Comparison of ENCODE assay signal across 11 cellular contexts in the genomic region with DNA sequence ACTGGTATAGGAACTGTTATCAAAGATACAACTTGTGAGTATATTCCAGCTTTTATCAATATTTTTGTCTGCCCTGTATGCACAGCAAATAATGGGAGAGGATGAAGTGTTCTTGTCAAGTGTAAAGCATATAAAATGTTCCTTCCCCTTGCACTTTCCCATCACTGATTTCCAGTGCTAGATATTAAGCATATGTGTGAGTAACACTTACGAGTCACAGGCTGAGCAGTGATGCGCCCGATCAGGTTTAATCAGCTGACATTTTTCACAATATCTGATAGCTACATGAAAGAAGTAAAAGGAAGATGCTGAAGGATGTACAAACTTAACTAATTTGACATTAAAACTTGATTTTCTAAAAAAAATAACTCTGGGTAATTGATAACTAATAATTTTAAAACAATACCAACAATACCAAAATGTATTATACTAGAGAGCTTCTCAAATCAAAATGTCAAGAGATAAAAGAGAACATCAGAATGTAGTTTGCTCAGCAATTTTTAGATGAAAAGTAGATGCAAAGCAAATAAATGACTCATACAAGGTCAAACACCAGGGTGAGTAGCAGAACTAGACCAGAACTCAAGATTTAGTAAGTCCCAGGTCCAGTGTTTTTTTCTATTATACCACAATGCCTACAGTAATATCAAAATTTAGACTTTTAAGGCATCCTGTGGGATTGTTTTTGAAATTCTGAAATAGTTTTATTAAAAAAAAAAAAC. TPM values are rescaled to one million over a fixed set of nuclear protein-coding genes. Genes with fewer than 3 reads are reported as not detected.
DNase-seq lines count a peak whose midpoint lies in the region; ATAC-seq, FAIRE-seq and TF ChIP-seq lines count a peak whose summit lies in the region.
"Had no signal": no experiment of that assay in that cellular context is flagged by ENCODE, and none has a peak within 500 bp of the region (broad histone marks: within the 10 kb centered on the region; RNA-seq: fewer than 3 reads in every experiment).

No MANE protein-coding gene starts in this region.

- no peaks in the 10 kb centered on the region for H3K79me2 ChIP-seq in endothelial cell of umbilical vein (ENCODE audit: control insufficient read depth, insufficient read depth, low read length)

- BruUV-seq in endothelial cell of umbilical vein (replicated peaks; lab: Mats Ljungman, UMichigan) (no TSS peak), Caco-2 (replicated peaks; lab: Mats Ljungman, UMichigan) (no TSS peak)

- no peak overlapping the region for H3K4me3 Mint-ChIP-seq in activated CD4-positive, alpha-beta memory T cell treated with anti-CD3 and anti-CD28 coated beads for 36 hours
- no peak overlapping the region for H3K4me3 Mint-ChIP-seq in activated CD4-positive, alpha-beta memory T cell treated with anti-CD3 and anti-CD28 coated beads, Interleukin-2, amount 10 ng/mL, durations not matched to agents 7 days and 5 days
- H3K4me3 Mint-ChIP-seq in Caco-2 (ENCODE audit: unreplicated experiment), result no peak overlapping the region
- H3K4me3 Mint-ChIP-seq: dendritic cell treated with granulocyte-macrophage colony-stimulating factor and Interleukin-4, amounts not matched to agents 40 ng/mL and 50 ng/mL, for 4 days had no signal

- H2AFZ ChIP-seq in endothelial cell of umbilical vein (ENCODE audit: low read depth, low read length), result no peak overlapping the region

- dilution Hi-C loops in endothelial cell of umbilical vein (cut with MboI; ENCODE audit: extremely low pct_ligation_motif_present, low sequenced_read_pairs), result no loop called here

- CTCF ChIA-PET in activated CD4-positive, alpha-beta memory T cell treated with anti-CD3 and anti-CD28 coated beads for 36 hours (lab: Charles Lee), result interaction anchor here (0.6 to 0.9 kb wide), 2 partner anchors 18 to 77 kb away, joined by 3 to 4 read pairs; no protein-coding TSS in a partner anchor
- CTCF ChIA-PET in activated CD4-positive, alpha-beta memory T cell treated with anti-CD3 and anti-CD28 coated beads, Interleukin-2, amount 10 ng/mL, durations not matched to agents 7 days and 5 days (lab: Charles Lee), result interaction anchor here (1.3 kb wide), 1 partner anchor 74 kb away, joined by 3 read pairs; no protein-coding TSS in a partner anchor
- CTCF ChIA-PET in endothelial cell of umbilical vein (lab: Charles Lee) (interaction anchor here (1.1 to 1.2 kb wide), 2 partner anchors 28 to 74 kb away, joined by 3 to 7 read pairs; no protein-coding TSS in a partner anchor), Caco-2 (lab: Charles Lee) (no interaction called here)

- peak; percentile 17 for DNase-seq in activated CD4-positive, alpha-beta memory T cell treated with anti-CD3 and anti-CD28 coated beads for 36 hours
- no peak for DNase-seq in activated CD4-positive, alpha-beta memory T cell treated with anti-CD3 and anti-CD28 coated beads, Interleukin-2, amount 10 ng/mL, durations not matched to agents 7 days and 5 days
- peak; percentile 24 for DNase-seq in RCC 7860 (ENCODE audit: low spot score)
- DNase-seq in endothelial cell of umbilical vein (ENCODE audit: low read depth, low spot score), result peak; percentile 16
- DNase-seq in pancreas, result no peak
- no peak for DNase-seq in stimulated activated naive CD4-positive, alpha-beta T cell (lab: John Stamatoyannopoulos, UW)
- no peak for DNase-seq in Caco-2
- DNase-seq: NCI-H524 treated with DMSO at 0.1 percent for 48 hours had no signal

- H3K36me3 ChIP-seq in endothelial cell of umbilical vein (ENCODE audit: control insufficient read depth in 2 of 2, extremely low read depth in 1 of 2, insufficient read depth in 2 of 2, low read length in 2 of 2) (no peaks in the 10 kb centered on the region), pancreas (no peaks in the 10 kb centered on the region), Caco-2 (ENCODE audit: control insufficient read depth, insufficient read depth, low read length) (no peaks in the 10 kb centered on the region)

- no peaks in the 10 kb centered on the region for H4K20me1 ChIP-seq in endothelial cell of umbilical vein (replicated peaks; ENCODE audit: control insufficient read depth, extremely low read depth, insufficient read depth, low read length)

- H3K27ac Mint-ChIP-seq in activated CD4-positive, alpha-beta memory T cell treated with anti-CD3 and anti-CD28 coated beads for 36 hours, result no peak overlapping the region
- no peak overlapping the region for H3K27ac Mint-ChIP-seq in activated CD4-positive, alpha-beta memory T cell treated with anti-CD3 and anti-CD28 coated beads, Interleukin-2, amount 10 ng/mL, durations not matched to agents 7 days and 5 days
- no peak overlapping the region for H3K27ac Mint-ChIP-seq in Caco-2 (ENCODE audit: unreplicated experiment)
- H3K27ac Mint-ChIP-seq: dendritic cell treated with granulocyte-macrophage colony-stimulating factor and Interleukin-4, amounts not matched to agents 40 ng/mL and 50 ng/mL, for 4 days had no signal

- no peaks in the 10 kb centered on the region for H3K27me3 Mint-ChIP-seq in activated CD4-positive, alpha-beta memory T cell treated with anti-CD3 and anti-CD28 coated beads for 36 hours
- H3K27me3 Mint-ChIP-seq in activated CD4-positive, alpha-beta memory T cell treated with anti-CD3 and anti-CD28 coated beads, Interleukin-2, amount 10 ng/mL, durations not matched to agents 7 days and 5 days, result no peaks in the 10 kb centered on the region
- no peaks in the 10 kb centered on the region for H3K27me3 Mint-ChIP-seq in Caco-2 (ENCODE audit: insufficient read depth, unreplicated experiment)
- H3K27me3 Mint-ChIP-seq: dendritic cell treated with granulocyte-macrophage colony-stimulating factor and Interleukin-4, amounts not matched to agents 40 ng/mL and 50 ng/mL, for 4 days had no signal

- H3K9me3 ChIP-seq in endothelial cell of umbilical vein (replicated peaks; ENCODE audit: control insufficient read depth, insufficient read depth, low read length) (no peaks in the 10 kb centered on the region), pancreas (no peaks in the 10 kb centered on the region), Caco-2 (no peaks in the 10 kb centered on the region)

- H3K9me3 Mint-ChIP-seq in activated CD4-positive, alpha-beta memory T cell treated with anti-CD3 and anti-CD28 coated beads for 36 hours, result peaks cover 5% of the 10 kb centered on the region
- peaks cover 22% of the 10 kb centered on the region for H3K9me3 Mint-ChIP-seq in activated CD4-positive, alpha-beta memory T cell treated with anti-CD3 and anti-CD28 coated beads, Interleukin-2, amount 10 ng/mL, durations not matched to agents 7 days and 5 days
- peaks cover 1% of the 10 kb centered on the region for H3K9me3 Mint-ChIP-seq in Caco-2 (ENCODE audit: unreplicated experiment)

- H3K4me3 ChIP-seq in endothelial cell of umbilical vein (replicated peaks in 1 of 3; ENCODE audit: insufficient read depth in 1 of 3, low read depth in 1 of 3, low read length in 3 of 3) (no peak overlapping the region), pancreas (no peak overlapping the region), Caco-2 (ENCODE audit: low read depth, low read length) (no peak overlapping the region)

- intact Hi-C loops in activated CD4-positive, alpha-beta memory T cell treated with anti-CD3 and anti-CD28 coated beads for 36 hours (cut with micrococcal nuclease), result loop anchor here (2.0 to 5.0 kb wide), 3 partner anchors 35 to 75 kb away; a partner anchor contains a TSS
- intact Hi-C loops in endothelial cell of umbilical vein (cut with micrococcal nuclease) (loop anchor here (5.0 kb wide), 1 partner anchor 55 kb away; a partner anchor contains a TSS), pancreas (cut with DNase I) (no loop called here), Caco-2 (cut with micrococcal nuclease; ENCODE audit: unreplicated experiment) (no loop called here)

- H3K4me1 ChIP-seq in endothelial cell of umbilical vein (ENCODE audit: control insufficient read depth, extremely low read depth, insufficient read depth, low read length) (peaks cover 28% of the 10 kb centered on the region), pancreas (no peaks in the 10 kb centered on the region), Caco-2 (no peaks in the 10 kb centered on the region)

- ATAC-seq in pancreas (peak in 3 of 4 donors; percentile 43 to 44 (median 44)), GM18519 (IDR thresholded peaks at IDR 0.05; ENCODE audit: low FRiP score, unreplicated experiment) (no peak)

- H3K9me1 ChIP-seq in endothelial cell of umbilical vein (replicated peaks; ENCODE audit: control insufficient read depth, extremely low read depth, insufficient read depth, low read length), result no peaks in the 10 kb centered on the region

- H3K27ac ChIP-seq in endothelial cell of umbilical vein (ENCODE audit: insufficient read depth, low read depth, low read length) (no peak overlapping the region), pancreas (no peak overlapping the region)

- no peak for TF ChIP-seq POLR2A in endothelial cell of umbilical vein (IDR thresholded peaks at IDR 0.05; ENCODE audit: low read depth, low read length)

- H3K27me3 ChIP-seq in endothelial cell of umbilical vein (ENCODE audit: control insufficient read depth in 2 of 2, insufficient read depth in 2 of 2, low read length in 2 of 2) (no peaks in the 10 kb centered on the region), pancreas (no peaks in the 10 kb centered on the region), Caco-2 (replicated peaks; ENCODE audit: control insufficient read depth, insufficient read depth, low read length) (no peaks in the 10 kb centered on the region)

- no peak overlapping the region for H3K4me2 ChIP-seq in endothelial cell of umbilical vein (ENCODE audit: insufficient read depth, low read length)

- peaks cover 37% of the 10 kb centered on the region for H3K4me1 Mint-ChIP-seq in activated CD4-positive, alpha-beta memory T cell treated with anti-CD3 and anti-CD28 coated beads for 36 hours (ENCODE audit: low read depth)
- peaks cover 27% of the 10 kb centered on the region for H3K4me1 Mint-ChIP-seq in activated CD4-positive, alpha-beta memory T cell treated with anti-CD3 and anti-CD28 coated beads, Interleukin-2, amount 10 ng/mL, durations not matched to agents 7 days and 5 days
- peaks cover 2% of the 10 kb centered on the region for H3K4me1 Mint-ChIP-seq in Caco-2 (ENCODE audit: low read depth, unreplicated experiment)

- H3K36me3 Mint-ChIP-seq in activated CD4-positive, alpha-beta memory T cell treated with anti-CD3 and anti-CD28 coated beads for 36 hours, result peaks cover 33% of the 10 kb centered on the region
- H3K36me3 Mint-ChIP-seq in activated CD4-positive, alpha-beta memory T cell treated with anti-CD3 and anti-CD28 coated beads, Interleukin-2, amount 10 ng/mL, durations not matched to agents 7 days and 5 days (ENCODE audit: low read depth), result peaks cover 58% of the 10 kb centered on the region
- peaks cover 34% of the 10 kb centered on the region for H3K36me3 Mint-ChIP-seq in Caco-2 (ENCODE audit: insufficient read depth, unreplicated experiment)

- POLR2A ChIA-PET in activated CD4-positive, alpha-beta memory T cell treated with anti-CD3 and anti-CD28 coated beads for 36 hours (lab: Charles Lee), result no interaction called here
- POLR2A ChIA-PET in activated CD4-positive, alpha-beta memory T cell treated with anti-CD3 and anti-CD28 coated beads, Interleukin-2, amount 10 ng/mL, durations not matched to agents 7 days and 5 days (lab: Charles Lee), result interaction anchor here (1.4 kb wide), 1 partner anchor 56 kb away, joined by 4 read pairs; a partner anchor contains a TSS
- POLR2A ChIA-PET in endothelial cell of umbilical vein (lab: Charles Lee), result no interaction called here
- POLR2A ChIA-PET in Caco-2 (lab: Charles Lee), result no interaction called here

- no peak overlapping the region for H3K9ac ChIP-seq in endothelial cell of umbilical vein (replicated peaks; ENCODE audit: extremely low read depth, insufficient read depth, low read length)

- no peak for TF ChIP-seq CTCF in endothelial cell of umbilical vein (IDR thresholded peaks at IDR 0.05; ENCODE audit: extremely low read depth in 1 of 2, insufficient read depth in 1 of 2, low read depth in 1 of 2, low read length in 2 of 2)
- TF ChIP-seq CTCF in pancreas (IDR thresholded peaks at IDR 0.05), result no peak
- TF ChIP-seq CTCF in Caco-2 (IDR thresholded peaks at IDR 0.05; ENCODE audit: insufficient read depth in 1 of 2, low read depth in 1 of 2, low read length in 1 of 2, severe bottlenecking in 1 of 2, unreplicated experiment in 1 of 2), result no peak

- 79 to 88% methylated on average over 3 of the region's 3 CpGs for WGBS in pancreas, 2 donors

- peak; percentile 76 for FAIRE-seq in RCC 7860 (lab: Jason Lieb, UNC)
- no peak for FAIRE-seq in endothelial cell of umbilical vein (lab: Jason Lieb, UNC)
- no peak for FAIRE-seq in pancreas (lab: Jason Lieb, UNC)
- FAIRE-seq: islet of Langerhans had no signal

RNA-seq across cellular contexts. Expression of a gene that starts 56.4 kb away (rescaled TPM):
- total RNA-seq in activated CD4-positive, alpha-beta memory T cell treated with anti-CD3 and anti-CD28 coated beads for 36 hours, result 10 to 100 TPM; 53.5 to 60.6 TPM
- 100 to 1,000 TPM in 1 of 2 experiments, 10 to 100 TPM in 1; 92.0 to 103 TPM for total RNA-seq in activated CD4-positive, alpha-beta memory T cell treated with anti-CD3 and anti-CD28 coated beads, Interleukin-2, amount 10 ng/mL, durations not matched to agents 7 days and 5 days
- total RNA-seq in endothelial cell of umbilical vein (57.5 and 59.4 TPM in 2 replicates), pancreas (10 to 100 TPM; 11.0 to 30.1 (median 16.8) TPM), Caco-2 (2022) (84.5 and 87.9 TPM in 2 replicates)
- polyA plus RNA-seq in endothelial cell of umbilical vein (18.0 and 22.1 TPM in 2 replicates), pancreas (1 to 10 TPM; 4.6 to 9.4 TPM)
- polyA plus RNA-seq in endothelial cell of umbilical vein (2011; cell fraction: cytosol; rRNA removed), result 14.5 and 15.0 TPM in 2 replicates
- polyA plus RNA-seq in endothelial cell of umbilical vein (2011; cell fraction: nucleus; rRNA removed), result 11.7 and 14.3 TPM in 2 replicates
- 34.2 and 56.6 TPM in 2 replicates for polyA plus RNA-seq in endothelial cell of umbilical vein (2012)
- 42.3 and 45.8 TPM in 2 replicates for polyA minus RNA-seq in endothelial cell of umbilical vein
- polyA minus RNA-seq in endothelial cell of umbilical vein (2011; cell fraction: cytosol; rRNA and poly(A)+ RNA removed), result 23.2 TPM
- 16.2 and 21.0 TPM in 2 replicates for polyA minus RNA-seq in endothelial cell of umbilical vein (2011; cell fraction: nucleus; rRNA and poly(A)+ RNA removed)

Comparison
In these comparisons a context has a peak if more than half of its experiments do, and no peak if none do; other contexts are left out.
1. DNase-seq: peak in activated CD4-positive, alpha-beta memory T cell treated with anti-CD3 and anti-CD28 coated beads for 36 hours (single experiment), RCC 7860 (single experiment) and endothelial cell of umbilical vein (single experiment); none in activated CD4-positive, alpha-beta memory T cell treated with anti-CD3 and anti-CD28 coated beads, Interleukin-2, amount 10 ng/mL, durations not matched to agents 7 days and 5 days (single experiment), pancreas (0 of 6), stimulated activated naive CD4-positive, alpha-beta T cell (0 of 6) and Caco-2 (0 of 2).
2. intact Hi-C loops: an anchor here in activated CD4-positive, alpha-beta memory T cell treated with anti-CD3 and anti-CD28 coated beads for 36 hours (2.0 to 5.0 kb wide) and endothelial cell of umbilical vein (5.0 kb wide); none called in pancreas and Caco-2.